In the genomic region with DNA sequence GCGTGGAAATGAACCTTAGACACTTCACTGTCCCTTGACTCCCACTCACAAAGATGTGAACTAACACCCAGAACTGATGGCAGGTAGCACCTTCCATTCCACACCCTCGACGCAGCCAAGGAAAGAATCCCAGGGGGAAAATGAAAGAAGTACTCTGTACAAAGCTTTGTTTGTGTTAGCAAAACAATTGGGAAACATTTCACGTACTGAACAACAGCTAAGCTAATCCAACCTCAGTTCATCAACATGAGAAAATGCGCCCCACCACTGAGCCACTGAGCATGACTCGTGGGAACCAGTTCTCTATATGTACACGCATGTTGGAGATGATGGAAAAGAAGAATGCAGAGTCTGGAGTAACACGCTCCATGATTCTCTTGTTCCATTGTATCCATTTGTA, we compare ENCODE assay signal across 1 cellular context.
TF ChIP-seq lines count a peak whose summit lies in the region.

No MANE protein-coding gene starts in this region.

TF ChIP-seq in IMR-90, 13 proteins besides CTCF, POLR2A, EP300 and RAD21 (continued from another document):
- TF ChIP-seq SMC3 (IDR thresholded peaks at IDR 0.05; ENCODE audit: low read depth, low read length) (no peak), CHD1 (IDR thresholded peaks at IDR 0.05; ENCODE audit: low read depth, low read length) (no peak), MXI1 (IDR thresholded peaks at IDR 0.05; ENCODE audit: borderline replicate concordance, low read depth, low read length) (no peak), FOS (IDR thresholded peaks at IDR 0.05; ENCODE audit: low read depth, low read length) (no peak), RFX5 (IDR thresholded peaks at IDR 0.05; ENCODE audit: low read depth, low read length) (no peak), MAFK (IDR thresholded peaks at IDR 0.05; ENCODE audit: low read depth, low read length) (no peak), RCOR1 (IDR thresholded peaks at IDR 0.05; ENCODE audit: insufficient replicate concordance, low read length) (no peak), CEBPB (IDR thresholded peaks at IDR 0.05; ENCODE audit: low read depth, low read length) (no peak), NFE2L2 (IDR thresholded peaks at IDR 0.05; ENCODE audit: low read depth, low read length) (no peak)
- TF ChIP-seq, protein P1, sequence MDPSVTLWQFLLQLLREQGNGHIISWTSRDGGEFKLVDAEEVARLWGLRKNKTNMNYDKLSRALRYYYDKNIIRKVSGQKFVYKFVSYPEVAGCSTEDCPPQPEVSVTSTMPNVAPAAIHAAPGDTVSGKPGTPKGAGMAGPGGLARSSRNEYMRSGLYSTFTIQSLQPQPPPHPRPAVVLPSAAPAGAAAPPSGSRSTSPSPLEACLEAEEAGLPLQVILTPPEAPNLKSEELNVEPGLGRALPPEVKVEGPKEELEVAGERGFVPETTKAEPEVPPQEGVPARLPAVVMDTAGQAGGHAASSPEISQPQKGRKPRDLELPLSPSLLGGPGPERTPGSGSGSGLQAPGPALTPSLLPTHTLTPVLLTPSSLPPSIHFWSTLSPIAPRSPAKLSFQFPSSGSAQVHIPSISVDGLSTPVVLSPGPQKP (IDR thresholded peaks at IDR 0.05; ENCODE audit: borderline replicate concordance, low read depth, low read length): no peak
- TF ChIP-seq, protein P2, sequence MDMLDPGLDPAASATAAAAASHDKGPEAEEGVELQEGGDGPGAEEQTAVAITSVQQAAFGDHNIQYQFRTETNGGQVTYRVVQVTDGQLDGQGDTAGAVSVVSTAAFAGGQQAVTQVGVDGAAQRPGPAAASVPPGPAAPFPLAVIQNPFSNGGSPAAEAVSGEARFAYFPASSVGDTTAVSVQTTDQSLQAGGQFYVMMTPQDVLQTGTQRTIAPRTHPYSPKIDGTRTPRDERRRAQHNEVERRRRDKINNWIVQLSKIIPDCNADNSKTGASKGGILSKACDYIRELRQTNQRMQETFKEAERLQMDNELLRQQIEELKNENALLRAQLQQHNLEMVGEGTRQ (IDR thresholded peaks at IDR 0.05; ENCODE audit: low read depth, low read length): no peak
TF ChIP-seq in IMR-90: peak in this region for 0.
